31 cellular contexts compared by ENCODE assay signal in genomic region chr18:79227617-79228016, GRCh38.
"Had no signal": no experiment of that assay in that cellular context is flagged by ENCODE, and none has a peak within 500 bp of the region (broad histone marks: within the 10 kb centered on the region; RNA-seq: fewer than 3 reads in every experiment).

No MANE protein-coding gene starts in this region.

- ATAC-seq: activated CD8-positive, alpha-beta memory T cell treated with anti-CD3 and anti-CD28 coated beads, Interleukin-2, amount 10 ng/mL, durations not matched to agents 7 days and 5 days; activated CD8-positive, alpha-beta T cell treated with anti-CD3 and anti-CD28 coated beads, Interleukin-2, amount 10 ng/mL, durations not matched to agents 7 days and 5 days; activated T-cell treated with anti-CD3 and anti-CD28 coated beads, Interleukin-2, amount 50 U/mL, for 72 hours; gastrocnemius medialis; stimulated activated effector memory CD8-positive, alpha-beta T cell treated with anti-CD3 and anti-CD28 coated beads, Interleukin-12 subunit alpha, Interleukin-12 subunit beta, amount 100 ng/mL, for 72 hours; WTC11 had no signal

- H3K4me3 Mint-ChIP-seq: activated CD8-positive, alpha-beta memory T cell treated with anti-CD3 and anti-CD28 coated beads, Interleukin-2, amount 10 ng/mL, durations not matched to agents 7 days and 5 days; activated CD8-positive, alpha-beta T cell treated with anti-CD3 and anti-CD28 coated beads, Interleukin-2, amount 10 ng/mL, durations not matched to agents 7 days and 5 days; activated naive CD8-positive, alpha-beta T cell; activated T-cell treated with anti-CD3 and anti-CD28 coated beads, Interleukin-2, amount 50 U/mL, for 72 hours; brain; mesothelial cell of epicardium; naive B cell; nephron progenitor cell; stimulated activated effector memory CD8-positive, alpha-beta T cell treated with anti-CD3 and anti-CD28 coated beads, Interleukin-12 subunit alpha, Interleukin-12 subunit beta, amount 100 ng/mL, for 72 hours; stimulated activated naive CD8-positive, alpha-beta T cell treated with anti-CD3 and anti-CD28 coated beads, Interleukin-15, Interleukin-2, amounts not matched to agents 100 ng/mL and 50 ng/mL, for 24 hours; T-helper 2 cell treated with Interferon-gamma antibody and Interleukin-4, amounts not matched to agents 5 μg/mL and 100 μg/mL, for 36 hours; WTC11 had no signal

- H3K4me1 Mint-ChIP-seq: activated CD8-positive, alpha-beta memory T cell treated with anti-CD3 and anti-CD28 coated beads, Interleukin-2, amount 10 ng/mL, durations not matched to agents 7 days and 5 days; brain; nephron progenitor cell; WTC11 had no signal

- H3K27ac ChIP-seq: adrenal gland, ascending aorta, esophagus muscularis mucosa, gastrocnemius medialis, hepatocyte, ovary, sigmoid colon, upper lobe of left lung had no signal

- H3K27ac Mint-ChIP-seq: activated CD8-positive, alpha-beta memory T cell treated with anti-CD3 and anti-CD28 coated beads, Interleukin-2, amount 10 ng/mL, durations not matched to agents 7 days and 5 days; activated CD8-positive, alpha-beta T cell treated with anti-CD3 and anti-CD28 coated beads, Interleukin-2, amount 10 ng/mL, durations not matched to agents 7 days and 5 days; activated naive CD8-positive, alpha-beta T cell; mesothelial cell of epicardium; nephron progenitor cell; progenitor cell of endocrine pancreas; stimulated activated effector memory CD8-positive, alpha-beta T cell treated with anti-CD3 and anti-CD28 coated beads, Interleukin-12 subunit alpha, Interleukin-12 subunit beta, amount 100 ng/mL, for 72 hours; stimulated activated naive CD8-positive, alpha-beta T cell treated with anti-CD3 and anti-CD28 coated beads, Interleukin-15, Interleukin-2, amounts not matched to agents 100 ng/mL and 50 ng/mL, for 24 hours; T-helper 2 cell treated with Interferon-gamma antibody and Interleukin-4, amounts not matched to agents 5 μg/mL and 100 μg/mL, for 36 hours; WTC11 had no signal

- DNase-seq: activated CD4-positive, alpha-beta T cell treated with anti-CD3 and anti-CD28 coated beads for 1 hour; activated CD4-positive, alpha-beta T cell treated with anti-CD3 and anti-CD28 coated beads, Interleukin-2, amount 50 U/mL, for 1 hour; activated CD8-positive, alpha-beta memory T cell treated with anti-CD3 and anti-CD28 coated beads, Interleukin-2, amount 10 ng/mL, durations not matched to agents 7 days and 5 days; activated CD8-positive, alpha-beta T cell treated with anti-CD3 and anti-CD28 coated beads, Interleukin-2, amount 10 ng/mL, durations not matched to agents 7 days and 5 days; activated naive CD4-positive, alpha-beta T cell treated with Interleukin-2 at 50 U/mL for 16 hours; activated T-cell treated with anti-CD3 and anti-CD28 coated beads for 4 hours; activated T-cell treated with anti-CD3 and anti-CD28 coated beads, Interleukin-2, amount 50 U/mL, for 72 hours; adrenal gland; caudate nucleus; gastrocnemius medialis; glutamatergic neuron; left cardiac atrium; naive B cell; nephron progenitor cell; ovary; sigmoid colon; small intestine; stimulated activated CD4-positive, alpha-beta T cell treated with anti-CD3 and anti-CD28 coated beads, Interleukin-4, amount 100 ng/mL, for 24 hours; T-helper 1 cell; upper lobe of left lung had no signal

- H3K36me3 Mint-ChIP-seq: activated CD8-positive, alpha-beta memory T cell treated with anti-CD3 and anti-CD28 coated beads, Interleukin-2, amount 10 ng/mL, durations not matched to agents 7 days and 5 days; WTC11 had no signal

- H3K9me3 Mint-ChIP-seq: activated T-cell treated with anti-CD3 and anti-CD28 coated beads, Interleukin-2, amount 50 U/mL, for 72 hours; naive B cell; stimulated activated effector memory CD8-positive, alpha-beta T cell treated with anti-CD3 and anti-CD28 coated beads, Interleukin-12 subunit alpha, Interleukin-12 subunit beta, amount 100 ng/mL, for 72 hours; stimulated activated naive CD8-positive, alpha-beta T cell treated with anti-CD3 and anti-CD28 coated beads, Interleukin-15, Interleukin-2, amounts not matched to agents 100 ng/mL and 50 ng/mL, for 24 hours; T-helper 2 cell treated with Interferon-gamma antibody and Interleukin-4, amounts not matched to agents 5 μg/mL and 100 μg/mL, for 36 hours had no signal

- H3K27me3 Mint-ChIP-seq: activated CD8-positive, alpha-beta memory T cell treated with anti-CD3 and anti-CD28 coated beads, Interleukin-2, amount 10 ng/mL, durations not matched to agents 7 days and 5 days; activated naive CD8-positive, alpha-beta T cell; naive B cell; progenitor cell of endocrine pancreas; stimulated activated naive CD8-positive, alpha-beta T cell treated with anti-CD3 and anti-CD28 coated beads, Interleukin-15, Interleukin-2, amounts not matched to agents 100 ng/mL and 50 ng/mL, for 24 hours had no signal
